25 cellular contexts compared by ENCODE assay signal in the genomic region with DNA sequence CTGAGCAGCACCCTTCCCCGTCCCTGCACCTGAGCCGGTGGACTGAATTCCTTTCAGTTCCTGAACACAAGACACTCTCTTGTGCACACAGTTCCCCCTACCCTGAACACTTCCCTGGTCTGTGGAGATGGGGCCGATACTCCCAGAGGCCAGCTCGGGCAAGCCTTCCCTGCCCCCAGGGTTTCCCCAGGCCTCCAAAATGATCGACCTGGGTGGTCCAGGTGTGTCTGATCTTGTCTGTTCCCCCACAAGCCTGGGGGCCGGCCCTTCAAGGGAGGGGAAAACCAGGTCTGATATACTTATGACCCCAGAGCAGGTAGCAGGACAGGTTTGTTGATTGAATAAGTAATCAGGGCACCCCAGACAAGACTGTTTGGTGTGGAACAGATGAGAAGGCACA. TPM values are rescaled to one million over a fixed set of nuclear protein-coding genes. Genes with fewer than 3 reads are reported as not detected.
DNase-seq lines count a peak whose midpoint lies in the region; ATAC-seq, FAIRE-seq and TF ChIP-seq lines count a peak whose summit lies in the region.
"Had no signal": no experiment of that assay in that cellular context is flagged by ENCODE, and none has a peak within 500 bp of the region (broad histone marks: within the 10 kb centered on the region; RNA-seq: fewer than 3 reads in every experiment).

No MANE protein-coding gene starts in this region.

- H3K27ac Mint-ChIP-seq in stimulated activated effector memory CD8-positive, alpha-beta T cell treated with anti-CD3 and anti-CD28 coated beads, Interleukin-12 subunit alpha, Interleukin-12 subunit beta, amount 100 ng/mL, for 72 hours: peak overlapping the region; percentile 94

- peak overlapping the region; percentile 87 for H3K27ac ChIP-seq in WERI-Rb-1
- no peak overlapping the region for H3K27ac ChIP-seq in kidney (ENCODE audit: low read depth in 2 of 2, low read length in 2 of 2)
- H3K27ac ChIP-seq: A549, HL-60, RWPE1 had no signal

- H3K27me3 ChIP-seq in WERI-Rb-1 (ENCODE audit: insufficient read depth, low read depth, severe bottlenecking): no peaks in the 10 kb centered on the region

- no peak overlapping the region for H3K4me3 Mint-ChIP-seq in stimulated activated effector memory CD8-positive, alpha-beta T cell treated with anti-CD3 and anti-CD28 coated beads, Interleukin-12 subunit alpha, Interleukin-12 subunit beta, amount 100 ng/mL, for 72 hours
- H3K4me3 Mint-ChIP-seq: CD14-positive monocyte had no signal

- ATAC-seq in stimulated activated effector memory CD8-positive, alpha-beta T cell treated with anti-CD3 and anti-CD28 coated beads, Interleukin-12 subunit alpha, Interleukin-12 subunit beta, amount 100 ng/mL, for 72 hours: no peak
- ATAC-seq: A549, HCT116, Panc1 had no signal

- DNase-seq in ELF-1 (ENCODE audit: low read depth, low spot score) (peak; percentile 61), WERI-Rb-1 (no peak), kidney (peak; percentile 48), NCI-H2196 treated with DMSO at 0.1 percent for 48 hours (lab: John Stamatoyannopoulos, UW; ENCODE audit: unreplicated experiment) (no peak), NK-92 (lab: John Stamatoyannopoulos, UW; ENCODE audit: unreplicated experiment) (no peak), NCI-H526 (lab: John Stamatoyannopoulos, UW) (no peak)
- DNase-seq in stimulated activated effector memory CD8-positive, alpha-beta T cell treated with anti-CD3 and anti-CD28 coated beads, Interleukin-12 subunit alpha, Interleukin-12 subunit beta, amount 100 ng/mL, for 72 hours (ENCODE audit: low spot score in 2 of 2): no peak
- DNase-seq: CD8-positive, alpha-beta memory T cell; DMS 273 treated with DMSO at 0.1 percent for 48 hours; DMS79 treated with DMSO at 0.1 percent for 48 hours; NCI-H1092 treated with DMSO at 0.1 percent for 48 hours; NCI-H1436 treated with DMSO at 0.1 percent for 48 hours; NCI-H1930; NCI-H2107; NCI-H446 treated with DMSO at 0.1 percent for 48 hours; NCI-H526 treated with DMSO at 0.1 percent for 48 hours; SHP77 had no signal

- no peak for FAIRE-seq in kidney (lab: Jason Lieb, UNC)
- FAIRE-seq: A549, GM12892, H1 had no signal

- peaks cover 21% of the 10 kb centered on the region for H3K4me1 Mint-ChIP-seq in stimulated activated effector memory CD8-positive, alpha-beta T cell treated with anti-CD3 and anti-CD28 coated beads, Interleukin-12 subunit alpha, Interleukin-12 subunit beta, amount 100 ng/mL, for 72 hours

- no peaks in the 10 kb centered on the region for H3K36me3 Mint-ChIP-seq in stimulated activated effector memory CD8-positive, alpha-beta T cell treated with anti-CD3 and anti-CD28 coated beads, Interleukin-12 subunit alpha, Interleukin-12 subunit beta, amount 100 ng/mL, for 72 hours

- no peaks in the 10 kb centered on the region for H3K9me3 Mint-ChIP-seq in stimulated activated effector memory CD8-positive, alpha-beta T cell treated with anti-CD3 and anti-CD28 coated beads, Interleukin-12 subunit alpha, Interleukin-12 subunit beta, amount 100 ng/mL, for 72 hours
- H3K9me3 Mint-ChIP-seq: CD14-positive monocyte; CD8-positive, alpha-beta memory T cell had no signal

- peaks cover 4 to 23% of the 10 kb centered on the region in 2 donors for H3K4me1 ChIP-seq in kidney (ENCODE audit: control insufficient read depth in 1 of 2, insufficient read depth in 1 of 2, low read depth in 1 of 2, low read length in 2 of 2)

- no peak overlapping the region for H3K9ac ChIP-seq in kidney (ENCODE audit: low read length in 2 of 2)

- intact Hi-C loops in kidney (cut with DNase I): no loop called here

- H3K36me3 ChIP-seq in WERI-Rb-1: peaks cover 29% of the 10 kb centered on the region
- H3K36me3 ChIP-seq in kidney (ENCODE audit: control insufficient read depth in 1 of 2, insufficient read depth in 2 of 2, low read length in 2 of 2): no peaks in the 10 kb centered on the region

- H3K4me3 ChIP-seq in WERI-Rb-1 (ENCODE audit: low read depth, low read length): no peak overlapping the region
- no peak overlapping the region for H3K4me3 ChIP-seq in kidney (ENCODE audit: low read length in 2 of 2)
- H3K4me3 ChIP-seq: A549 had no signal

- no peaks in the 10 kb centered on the region for H3K9me3 ChIP-seq in WERI-Rb-1 (ENCODE audit: severe bottlenecking)
- H3K9me3 ChIP-seq in kidney (ENCODE audit: control insufficient read depth in 1 of 2, low read length in 2 of 2): no peaks in the 10 kb centered on the region
- H3K9me3 ChIP-seq: A549 had no signal

- TF ChIP-seq CTCF in WERI-Rb-1 (IDR thresholded peaks at IDR 0.05; ENCODE audit: low read depth, low read length): no peak
- TF ChIP-seq CTCF in kidney (IDR thresholded peaks at IDR 0.05; ENCODE audit: borderline replicate concordance, extremely low read depth, insufficient read depth): no peak

RNA-seq across cellular contexts. Expression of gene KLHL35, which starts 40.7 kb away (rescaled TPM):
- total RNA-seq in kidney: 1.8 TPM
- polyA plus RNA-seq in kidney (ENCODE audit: insufficient read depth, low read depth, low replicate concordance): 0.26 TPM

RNA-seq across cellular contexts. Expression of gene GDPD5, which starts 52.1 kb away (rescaled TPM):
- total RNA-seq in kidney: 11.4 TPM
- 3.9 TPM for polyA plus RNA-seq in kidney (ENCODE audit: insufficient read depth, low read depth, low replicate concordance)

Comparison
In these comparisons a context has a peak if more than half of its experiments do, and no peak if none do; other contexts are left out.
1. DNase-seq: peak in ELF-1 (single experiment) and kidney (single experiment); none in WERI-Rb-1 (single experiment), stimulated activated effector memory CD8-positive, alpha-beta T cell treated with anti-CD3 and anti-CD28 coated beads, Interleukin-12 subunit alpha, Interleukin-12 subunit beta, amount 100 ng/mL, for 72 hours (0 of 2), NCI-H2196 treated with DMSO at 0.1 percent for 48 hours (single experiment), NK-92 (single experiment) and NCI-H526 (0 of 2).